Comparison of ENCODE assay signal across 2 cellular contexts in genomic region chr1:213724640-213725536, GRCh38.
A peak's percentile ranks its signal among the peaks of the same experiment; 100 is the strongest.
TF ChIP-seq lines count a peak whose summit lies in the region.

No MANE protein-coding gene starts in this region.

TF ChIP-seq in H1, 55 proteins besides CTCF, POLR2A, EP300 and RAD21 (continued from another document):
- TF ChIP-seq HDAC2 (IDR thresholded peaks at IDR 0.05; ENCODE audit: borderline replicate concordance in 1 of 2, low read depth in 2 of 2, low read length in 2 of 2) (no peak), SIX5 (IDR thresholded peaks at IDR 0.05; ENCODE audit: low read depth, low read length) (no peak), FOSL1 (IDR thresholded peaks at IDR 0.05; ENCODE audit: insufficient read depth, low read depth, low read length) (no peak)

TF ChIP-seq in liver, 16 proteins besides CTCF, POLR2A, EP300 and RAD21 (continued from another document):
- TF ChIP-seq ZBTB33 (IDR thresholded peaks at IDR 0.05), result no peak
- TF ChIP-seq REST (IDR thresholded peaks at IDR 0.05), result peak; percentile 32
- TF ChIP-seq FOXA2 (IDR thresholded peaks at IDR 0.05), result no peak
- peak in 1 of 2 donors; percentile 59 for TF ChIP-seq JUND (IDR thresholded peaks at IDR 0.05)
